25 cellular contexts compared by ENCODE assay signal in the genomic region with DNA sequence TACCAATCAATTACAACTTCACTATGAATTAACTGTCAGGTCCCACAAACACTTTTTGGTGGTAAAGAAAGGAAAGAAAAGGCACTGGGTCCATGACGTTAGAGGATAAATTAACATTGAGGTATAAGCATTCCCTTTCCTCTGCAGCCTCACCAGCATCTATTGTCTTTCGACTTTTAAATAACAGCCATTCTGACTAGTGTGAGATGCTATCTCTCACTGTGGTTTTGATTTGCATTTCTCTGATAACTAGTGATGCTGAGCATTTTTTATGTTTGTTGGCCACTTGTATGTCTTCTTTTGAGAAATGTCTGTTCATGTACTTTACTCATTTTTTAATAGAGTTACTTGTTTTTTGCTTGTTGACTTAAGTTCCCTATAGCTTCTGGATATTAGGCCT. TPM values are rescaled to one million over a fixed set of nuclear protein-coding genes. Genes with fewer than 3 reads are reported as not detected.
"Had no signal": no experiment of that assay in that cellular context is flagged by ENCODE, and none has a peak within 500 bp of the region (broad histone marks: within the 10 kb centered on the region; RNA-seq: fewer than 3 reads in every experiment).

No MANE protein-coding gene starts in this region.

- DNase-seq: hypothalamus; immature natural killer cell; kidney; left colon; left lung; lower lobe of right lung; midbrain; mucosa of descending colon; naive thymus-derived CD4-positive, alpha-beta T cell; ovary; right lobe of liver; stimulated activated CD4-positive, alpha-beta T cell treated with anti-CD3 and anti-CD28 coated beads, Interleukin-1b, Interleukin-23, amount 100 ng/mL, for 48 hours; stimulated activated CD4-positive, alpha-beta T cell treated with anti-CD3 and anti-CD28 coated beads, Interleukin-2, amount 100 ng/mL, for 48 hours; stimulated activated CD4-positive, alpha-beta T cell treated with anti-CD3 and anti-CD28 coated beads, Interleukin-4, amount 100 ng/mL, for 4 hours; stimulated activated CD8-positive, alpha-beta memory T cell treated with anti-CD3 and anti-CD28 coated beads, Interleukin-4, amount 100 ng/mL, for 48 hours; stimulated activated naive CD4-positive, alpha-beta T cell treated with Interleukin-2 at 50 U/mL for 16 hours; stimulated activated naive CD8-positive, alpha-beta T cell treated with anti-CD3 and anti-CD28 coated beads, Interleukin-15, amount 100 ng/mL, for 72 hours; substantia nigra; transverse colon; upper lobe of left lung had no signal

- H3K4me1 ChIP-seq: left lung, lower lobe of right lung, right atrium auricular region, right lobe of liver, transverse colon, upper lobe of left lung had no signal

- FAIRE-seq: islet of Langerhans, kidney, urothelium cell line had no signal

- H3K4me3 ChIP-seq: left lung, lower lobe of right lung, mucosa of descending colon, ovary, right atrium auricular region, right lobe of liver, smooth muscle cell, transverse colon, upper lobe of left lung had no signal

- H3K36me3 ChIP-seq: left lung, lower lobe of right lung, ovary, right atrium auricular region, right lobe of liver, transverse colon, upper lobe of left lung had no signal

- H3K27me3 ChIP-seq: left lung, ovary, right atrium auricular region, right lobe of liver, upper lobe of left lung had no signal

- H3K9me3 ChIP-seq: lower lobe of right lung, mucosa of descending colon, ovary, right lobe of liver, transverse colon, upper lobe of left lung had no signal

- H3K4me2 ChIP-seq: smooth muscle cell had no signal

- H3K27ac ChIP-seq: left lung, lower lobe of right lung, ovary, right atrium auricular region, right lobe of liver, transverse colon, upper lobe of left lung had no signal

RNA-seq across cellular contexts. Expression of gene ANKS1B, which starts 9.4 kb away (rescaled TPM):
- total RNA-seq: natural killer cell treated with Interleukin-12 subunit alpha and Interleukin-12 subunit beta and Interleukin-15 and Interleukin-18, amount 100 ng/mL, for 72 hours had no signal
- polyA plus RNA-seq: immature natural killer cell; naive thymus-derived CD4-positive, alpha-beta T cell had no signal
